29 cellular contexts compared by ENCODE assay signal in genomic region chr9:112130997-112131396, GRCh38.
"Had no signal": no experiment of that assay in that cellular context is flagged by ENCODE, and none has a peak within 500 bp of the region (broad histone marks: within the 10 kb centered on the region; RNA-seq: fewer than 3 reads in every experiment).

No MANE protein-coding gene starts in this region.

- H3K27ac ChIP-seq: epithelial cell of prostate, gastrocnemius medialis, lower lobe of right lung, neural progenitor cell, parathyroid adenoma, prostate gland, right atrium auricular region, stomach, thyroid gland, vagina had no signal

- H3K9me3 Mint-ChIP-seq: dendritic cell treated with granulocyte-macrophage colony-stimulating factor and Interleukin-4, amounts not matched to agents 40 ng/mL and 50 ng/mL, for 4 days; stimulated activated effector memory CD8-positive, alpha-beta T cell treated with anti-CD3 and anti-CD28 coated beads, Interleukin-12 subunit alpha, Interleukin-12 subunit beta, amount 100 ng/mL, for 72 hours had no signal

- H2AFZ ChIP-seq: neural progenitor cell, parathyroid adenoma had no signal

- DNase-seq: effector CD8-positive, alpha-beta T cell; endodermal cell; foreskin fibroblast; gastrocnemius medialis; head of caudate nucleus; hippocampal formation; left cardiac atrium; left ventricle myocardium superior; lower lobe of right lung; naive thymus-derived CD4-positive, alpha-beta T cell; stimulated activated CD4-positive, alpha-beta T cell treated with anti-CD3 and anti-CD28 coated beads, Interleukin-2, amount 100 ng/mL, for 24 hours; stimulated activated CD4-positive, alpha-beta T cell treated with anti-CD3 and anti-CD28 coated beads, Interleukin-4, amount 100 ng/mL, for 24 hours; stimulated activated naive CD4-positive, alpha-beta T cell treated with Interleukin-2 at 50 U/mL for 16 hours; stomach; thyroid gland; trophoblast cell had no signal

- H3K36me3 ChIP-seq: gastrocnemius medialis, lower lobe of right lung, neural progenitor cell, prostate gland, right atrium auricular region, thyroid gland, vagina had no signal

- H3K4me3 Mint-ChIP-seq: dendritic cell treated with granulocyte-macrophage colony-stimulating factor and Interleukin-4, amounts not matched to agents 40 ng/mL and 50 ng/mL, for 4 days; endodermal cell; naive thymus-derived CD4-positive, alpha-beta T cell; nephron; neural progenitor cell; stimulated activated effector memory CD8-positive, alpha-beta T cell treated with anti-CD3 and anti-CD28 coated beads, Interleukin-12 subunit alpha, Interleukin-12 subunit beta, amount 100 ng/mL, for 72 hours had no signal

- H3K27me3 Mint-ChIP-seq: dendritic cell treated with granulocyte-macrophage colony-stimulating factor and Interleukin-4, amounts not matched to agents 40 ng/mL and 50 ng/mL, for 4 days; naive thymus-derived CD4-positive, alpha-beta T cell had no signal

- H3K4me2 ChIP-seq: neural progenitor cell had no signal

- H3K36me3 Mint-ChIP-seq: neural progenitor cell; stimulated activated effector memory CD8-positive, alpha-beta T cell treated with anti-CD3 and anti-CD28 coated beads, Interleukin-12 subunit alpha, Interleukin-12 subunit beta, amount 100 ng/mL, for 72 hours had no signal

- H3K9me3 ChIP-seq: gastrocnemius medialis, lower lobe of right lung, prostate gland, stomach, thyroid gland, vagina had no signal

- H3K79me2 ChIP-seq: parathyroid adenoma had no signal

- H3K4me1 Mint-ChIP-seq: endodermal cell; stimulated activated effector memory CD8-positive, alpha-beta T cell treated with anti-CD3 and anti-CD28 coated beads, Interleukin-12 subunit alpha, Interleukin-12 subunit beta, amount 100 ng/mL, for 72 hours had no signal

- FAIRE-seq: colon, islet of Langerhans had no signal

- H3K27ac Mint-ChIP-seq: dendritic cell treated with granulocyte-macrophage colony-stimulating factor and Interleukin-4, amounts not matched to agents 40 ng/mL and 50 ng/mL, for 4 days; naive thymus-derived CD4-positive, alpha-beta T cell; nephron; neural progenitor cell; stimulated activated effector memory CD8-positive, alpha-beta T cell treated with anti-CD3 and anti-CD28 coated beads, Interleukin-12 subunit alpha, Interleukin-12 subunit beta, amount 100 ng/mL, for 72 hours had no signal

- H3K4me1 ChIP-seq: gastrocnemius medialis, lower lobe of right lung, parathyroid adenoma, prostate gland, right atrium auricular region, thyroid gland, vagina had no signal

- H3K9ac ChIP-seq: neural progenitor cell, parathyroid adenoma had no signal

- H3K4me3 ChIP-seq: gastrocnemius medialis, lower lobe of right lung, neural progenitor cell, prostate gland, right atrium auricular region, stomach, thyroid gland, vagina had no signal

- ATAC-seq: esophagus mucosa; gastrocnemius medialis; left cardiac atrium; left ventricle myocardium superior; lower lobe of right lung; naive thymus-derived CD4-positive, alpha-beta T cell; sciatic nerve; stimulated activated effector memory CD8-positive, alpha-beta T cell treated with anti-CD3 and anti-CD28 coated beads, Interleukin-12 subunit alpha, Interleukin-12 subunit beta, amount 100 ng/mL, for 72 hours had no signal

- H3K27me3 ChIP-seq: gastrocnemius medialis, neural progenitor cell, right atrium auricular region, stomach, thyroid gland, vagina had no signal
